In the genomic region with DNA sequence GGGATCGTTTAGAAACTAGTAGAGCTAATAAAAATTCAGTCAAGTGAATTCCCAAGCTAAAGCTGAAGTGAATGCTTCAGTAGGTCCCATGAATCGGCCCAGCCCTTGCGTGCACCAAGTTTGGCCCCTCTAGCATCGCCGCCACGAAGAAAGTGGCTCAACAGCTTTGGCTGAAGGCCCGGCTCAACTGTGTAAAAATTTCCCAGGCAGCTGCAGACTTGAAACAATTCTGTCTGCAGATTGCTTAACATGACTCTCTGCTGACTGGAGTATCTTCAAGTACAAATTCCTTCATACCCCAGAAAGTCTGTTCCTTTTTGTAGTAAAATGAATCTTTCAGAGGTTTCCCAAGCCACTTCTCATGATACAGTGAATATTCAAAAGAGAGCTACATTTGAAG, we compare ENCODE assay signal across 2 cellular contexts.
TF ChIP-seq lines count a peak whose summit lies in the region.

No MANE protein-coding gene starts in this region.

TF ChIP-seq in HepG2, 621 proteins besides CTCF, POLR2A, EP300 and RAD21:
- TF ChIP-seq FOXK2 (IDR thresholded peaks at IDR 0.05): no peak
- TF ChIP-seq, protein P1, sequence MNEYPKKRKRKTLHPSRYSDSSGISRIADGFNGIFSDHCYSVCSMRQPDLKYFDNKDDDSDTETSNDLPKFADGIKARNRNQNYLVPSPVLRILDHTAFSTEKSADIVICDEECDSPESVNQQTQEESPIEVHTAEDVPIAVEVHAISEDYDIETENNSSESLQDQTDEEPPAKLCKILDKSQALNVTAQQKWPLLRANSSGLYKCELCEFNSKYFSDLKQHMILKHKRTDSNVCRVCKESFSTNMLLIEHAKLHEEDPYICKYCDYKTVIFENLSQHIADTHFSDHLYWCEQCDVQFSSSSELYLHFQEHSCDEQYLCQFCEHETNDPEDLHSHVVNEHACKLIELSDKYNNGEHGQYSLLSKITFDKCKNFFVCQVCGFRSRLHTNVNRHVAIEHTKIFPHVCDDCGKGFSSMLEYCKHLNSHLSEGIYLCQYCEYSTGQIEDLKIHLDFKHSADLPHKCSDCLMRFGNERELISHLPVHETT (CRISPR knock-in tag; conservative IDR thresholded peaks at IDR 0.05): no peak
- TF ChIP-seq KDM5B (CRISPR knock-in tag; IDR thresholded peaks at IDR 0.05; ENCODE audit: borderline replicate concordance): no peak
- TF ChIP-seq, protein P2, sequence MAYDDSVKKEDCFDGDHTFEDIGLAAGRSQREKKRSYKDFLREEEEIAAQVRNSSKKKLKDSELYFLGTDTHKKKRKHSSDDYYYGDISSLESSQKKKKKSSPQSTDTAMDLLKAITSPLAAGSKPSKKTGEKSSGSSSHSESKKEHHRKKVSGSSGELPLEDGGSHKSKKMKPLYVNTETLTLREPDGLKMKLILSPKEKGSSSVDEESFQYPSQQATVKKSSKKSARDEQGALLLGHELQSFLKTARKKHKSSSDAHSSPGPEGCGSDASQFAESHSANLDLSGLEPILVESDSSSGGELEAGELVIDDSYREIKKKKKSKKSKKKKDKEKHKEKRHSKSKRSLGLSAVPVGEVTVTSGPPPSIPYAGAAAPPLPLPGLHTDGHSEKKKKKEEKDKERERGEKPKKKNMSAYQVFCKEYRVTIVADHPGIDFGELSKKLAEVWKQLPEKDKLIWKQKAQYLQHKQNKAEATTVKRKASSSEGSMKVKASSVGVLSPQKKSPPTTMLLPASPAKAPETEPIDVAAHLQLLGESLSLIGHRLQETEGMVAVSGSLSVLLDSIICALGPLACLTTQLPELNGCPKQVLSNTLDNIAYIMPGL (CRISPR knock-in tag; IDR thresholded peaks at IDR 0.05; ENCODE audit: borderline replicate concordance in 1 of 2, low read depth in 1 of 2): no peak
- TF ChIP-seq YY1 (IDR thresholded peaks at IDR 0.05; ENCODE audit: insufficient read depth, insufficient replicate concordance, low read depth, low read length): no peak
- TF ChIP-seq ZNF660 (CRISPR knock-in tag; IDR thresholded peaks at IDR 0.05; ENCODE audit: borderline replicate concordance, low read depth): no peak
- no peak for TF ChIP-seq ZNF644 (CRISPR knock-in tag; IDR thresholded peaks at IDR 0.05; ENCODE audit: low read depth)
- TF ChIP-seq ZBTB20 (CRISPR knock-in tag; IDR thresholded peaks at IDR 0.05; ENCODE audit: borderline replicate concordance, low read depth): no peak
- no peak for TF ChIP-seq ZNF775 (CRISPR knock-in tag; IDR thresholded peaks at IDR 0.05; ENCODE audit: borderline replicate concordance)
- no peak for TF ChIP-seq ZNF878 (CRISPR knock-in tag; IDR thresholded peaks at IDR 0.05)
- no peak for TF ChIP-seq SOX6 (IDR thresholded peaks at IDR 0.05)
- TF ChIP-seq SOX6 (CRISPR knock-in tag; IDR thresholded peaks at IDR 0.05): no peak
- TF ChIP-seq SUZ12 (IDR thresholded peaks at IDR 0.05; ENCODE audit: low read depth, low read length): no peak
- TF ChIP-seq TBX2 (CRISPR knock-in tag; IDR thresholded peaks at IDR 0.05; ENCODE audit: borderline replicate concordance): no peak
- no peak for TF ChIP-seq ARNT (IDR thresholded peaks at IDR 0.05)
- TF ChIP-seq, protein P3, sequence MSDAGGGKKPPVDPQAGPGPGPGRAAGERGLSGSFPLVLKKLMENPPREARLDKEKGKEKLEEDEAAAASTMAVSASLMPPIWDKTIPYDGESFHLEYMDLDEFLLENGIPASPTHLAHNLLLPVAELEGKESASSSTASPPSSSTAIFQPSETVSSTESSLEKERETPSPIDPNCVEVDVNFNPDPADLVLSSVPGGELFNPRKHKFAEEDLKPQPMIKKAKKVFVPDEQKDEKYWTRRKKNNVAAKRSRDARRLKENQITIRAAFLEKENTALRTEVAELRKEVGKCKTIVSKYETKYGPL (CRISPR knock-in tag; IDR thresholded peaks at IDR 0.05): no peak
- TF ChIP-seq, protein P4, sequence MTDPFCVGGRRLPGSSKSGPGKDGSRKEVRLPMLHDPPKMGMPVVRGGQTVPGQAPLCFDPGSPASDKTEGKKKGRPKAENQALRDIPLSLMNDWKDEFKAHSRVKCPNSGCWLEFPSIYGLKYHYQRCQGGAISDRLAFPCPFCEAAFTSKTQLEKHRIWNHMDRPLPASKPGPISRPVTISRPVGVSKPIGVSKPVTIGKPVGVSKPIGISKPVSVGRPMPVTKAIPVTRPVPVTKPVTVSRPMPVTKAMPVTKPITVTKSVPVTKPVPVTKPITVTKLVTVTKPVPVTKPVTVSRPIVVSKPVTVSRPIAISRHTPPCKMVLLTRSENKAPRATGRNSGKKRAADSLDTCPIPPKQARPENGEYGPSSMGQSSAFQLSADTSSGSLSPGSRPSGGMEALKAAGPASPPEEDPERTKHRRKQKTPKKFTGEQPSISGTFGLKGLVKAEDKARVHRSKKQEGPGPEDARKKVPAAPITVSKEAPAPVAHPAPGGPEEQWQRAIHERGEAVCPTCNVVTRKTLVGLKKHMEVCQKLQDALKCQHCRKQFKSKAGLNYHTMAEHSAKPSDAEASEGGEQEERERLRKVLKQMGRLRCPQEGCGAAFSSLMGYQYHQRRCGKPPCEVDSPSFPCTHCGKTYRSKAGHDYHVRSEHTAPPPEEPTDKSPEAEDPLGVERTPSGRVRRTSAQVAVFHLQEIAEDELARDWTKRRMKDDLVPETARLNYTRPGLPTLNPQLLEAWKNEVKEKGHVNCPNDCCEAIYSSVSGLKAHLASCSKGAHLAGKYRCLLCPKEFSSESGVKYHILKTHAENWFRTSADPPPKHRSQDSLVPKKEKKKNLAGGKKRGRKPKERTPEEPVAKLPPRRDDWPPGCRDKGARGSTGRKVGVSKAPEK (CRISPR knock-in tag; IDR thresholded peaks at IDR 0.05; ENCODE audit: borderline replicate concordance): no peak

TF ChIP-seq in SK-N-SH, 30 proteins besides CTCF, POLR2A, EP300 and RAD21:
- TF ChIP-seq TEAD4 (IDR thresholded peaks at IDR 0.05; ENCODE audit: borderline replicate concordance, insufficient read depth) (no peak), FOXM1 (IDR thresholded peaks at IDR 0.05; ENCODE audit: low read depth) (no peak), EZH2phosphoT487 (IDR thresholded peaks at IDR 0.05; ENCODE audit: borderline replicate concordance, low read depth) (no peak), CHD2 (IDR thresholded peaks at IDR 0.05; ENCODE audit: low read length, partially characterized antibody) (no peak), YY1 (IDR thresholded peaks at IDR 0.05; ENCODE audit: low read depth) (no peak), RFX5 (IDR thresholded peaks at IDR 0.05; ENCODE audit: low read length) (no peak), TCF12 (IDR thresholded peaks at IDR 0.05) (no peak), POLR2AphosphoS5 (IDR thresholded peaks at IDR 0.05; ENCODE audit: low read depth, low read length) (no peak), MEF2A (IDR thresholded peaks at IDR 0.05; ENCODE audit: borderline replicate concordance, low read depth) (no peak), SMC3 (IDR thresholded peaks at IDR 0.05; ENCODE audit: low read depth, low read length) (no peak), FOXJ3 (CRISPR knock-in tag; IDR thresholded peaks at IDR 0.05) (no peak), NRF1 (IDR thresholded peaks at IDR 0.05; ENCODE audit: low read depth, low read length) (no peak), RCOR1 (IDR thresholded peaks at IDR 0.05; ENCODE audit: low read length) (no peak)
- TF ChIP-seq, protein P5, sequence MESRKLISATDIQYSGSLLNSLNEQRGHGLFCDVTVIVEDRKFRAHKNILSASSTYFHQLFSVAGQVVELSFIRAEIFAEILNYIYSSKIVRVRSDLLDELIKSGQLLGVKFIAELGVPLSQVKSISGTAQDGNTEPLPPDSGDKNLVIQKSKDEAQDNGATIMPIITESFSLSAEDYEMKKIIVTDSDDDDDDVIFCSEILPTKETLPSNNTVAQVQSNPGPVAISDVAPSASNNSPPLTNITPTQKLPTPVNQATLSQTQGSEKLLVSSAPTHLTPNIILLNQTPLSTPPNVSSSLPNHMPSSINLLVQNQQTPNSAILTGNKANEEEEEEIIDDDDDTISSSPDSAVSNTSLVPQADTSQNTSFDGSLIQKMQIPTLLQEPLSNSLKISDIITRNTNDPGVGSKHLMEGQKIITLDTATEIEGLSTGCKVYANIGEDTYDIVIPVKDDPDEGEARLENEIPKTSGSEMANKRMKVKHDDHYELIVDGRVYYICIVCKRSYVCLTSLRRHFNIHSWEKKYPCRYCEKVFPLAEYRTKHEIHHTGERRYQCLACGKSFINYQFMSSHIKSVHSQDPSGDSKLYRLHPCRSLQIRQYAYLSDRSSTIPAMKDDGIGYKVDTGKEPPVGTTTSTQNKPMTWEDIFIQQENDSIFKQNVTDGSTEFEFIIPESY (IDR thresholded peaks at IDR 0.05; ENCODE audit: borderline replicate concordance, low read depth): no peak
- TF ChIP-seq, protein P6, sequence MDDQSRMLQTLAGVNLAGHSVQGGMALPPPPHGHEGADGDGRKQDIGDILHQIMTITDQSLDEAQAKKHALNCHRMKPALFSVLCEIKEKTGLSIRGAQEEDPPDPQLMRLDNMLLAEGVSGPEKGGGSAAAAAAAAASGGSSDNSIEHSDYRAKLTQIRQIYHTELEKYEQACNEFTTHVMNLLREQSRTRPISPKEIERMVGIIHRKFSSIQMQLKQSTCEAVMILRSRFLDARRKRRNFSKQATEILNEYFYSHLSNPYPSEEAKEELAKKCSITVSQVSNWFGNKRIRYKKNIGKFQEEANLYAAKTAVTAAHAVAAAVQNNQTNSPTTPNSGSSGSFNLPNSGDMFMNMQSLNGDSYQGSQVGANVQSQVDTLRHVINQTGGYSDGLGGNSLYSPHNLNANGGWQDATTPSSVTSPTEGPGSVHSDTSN (IDR thresholded peaks at IDR 0.05): no peak
- TF ChIP-seq, protein P7, sequence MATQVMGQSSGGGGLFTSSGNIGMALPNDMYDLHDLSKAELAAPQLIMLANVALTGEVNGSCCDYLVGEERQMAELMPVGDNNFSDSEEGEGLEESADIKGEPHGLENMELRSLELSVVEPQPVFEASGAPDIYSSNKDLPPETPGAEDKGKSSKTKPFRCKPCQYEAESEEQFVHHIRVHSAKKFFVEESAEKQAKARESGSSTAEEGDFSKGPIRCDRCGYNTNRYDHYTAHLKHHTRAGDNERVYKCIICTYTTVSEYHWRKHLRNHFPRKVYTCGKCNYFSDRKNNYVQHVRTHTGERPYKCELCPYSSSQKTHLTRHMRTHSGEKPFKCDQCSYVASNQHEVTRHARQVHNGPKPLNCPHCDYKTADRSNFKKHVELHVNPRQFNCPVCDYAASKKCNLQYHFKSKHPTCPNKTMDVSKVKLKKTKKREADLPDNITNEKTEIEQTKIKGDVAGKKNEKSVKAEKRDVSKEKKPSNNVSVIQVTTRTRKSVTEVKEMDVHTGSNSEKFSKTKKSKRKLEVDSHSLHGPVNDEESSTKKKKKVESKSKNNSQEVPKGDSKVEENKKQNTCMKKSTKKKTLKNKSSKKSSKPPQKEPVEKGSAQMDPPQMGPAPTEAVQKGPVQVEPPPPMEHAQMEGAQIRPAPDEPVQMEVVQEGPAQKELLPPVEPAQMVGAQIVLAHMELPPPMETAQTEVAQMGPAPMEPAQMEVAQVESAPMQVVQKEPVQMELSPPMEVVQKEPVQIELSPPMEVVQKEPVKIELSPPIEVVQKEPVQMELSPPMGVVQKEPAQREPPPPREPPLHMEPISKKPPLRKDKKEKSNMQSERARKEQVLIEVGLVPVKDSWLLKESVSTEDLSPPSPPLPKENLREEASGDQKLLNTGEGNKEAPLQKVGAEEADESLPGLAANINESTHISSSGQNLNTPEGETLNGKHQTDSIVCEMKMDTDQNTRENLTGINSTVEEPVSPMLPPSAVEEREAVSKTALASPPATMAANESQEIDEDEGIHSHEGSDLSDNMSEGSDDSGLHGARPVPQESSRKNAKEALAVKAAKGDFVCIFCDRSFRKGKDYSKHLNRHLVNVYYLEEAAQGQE (IDR thresholded peaks at IDR 0.05; ENCODE audit: low read depth, low read length): no peak
- TF ChIP-seq, protein P8, sequence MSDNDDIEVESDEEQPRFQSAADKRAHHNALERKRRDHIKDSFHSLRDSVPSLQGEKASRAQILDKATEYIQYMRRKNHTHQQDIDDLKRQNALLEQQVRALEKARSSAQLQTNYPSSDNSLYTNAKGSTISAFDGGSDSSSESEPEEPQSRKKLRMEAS (IDR thresholded peaks at IDR 0.05; ENCODE audit: low read depth): no peak
